Comparison of ENCODE assay signal across 9 cellular contexts in the genomic region with DNA sequence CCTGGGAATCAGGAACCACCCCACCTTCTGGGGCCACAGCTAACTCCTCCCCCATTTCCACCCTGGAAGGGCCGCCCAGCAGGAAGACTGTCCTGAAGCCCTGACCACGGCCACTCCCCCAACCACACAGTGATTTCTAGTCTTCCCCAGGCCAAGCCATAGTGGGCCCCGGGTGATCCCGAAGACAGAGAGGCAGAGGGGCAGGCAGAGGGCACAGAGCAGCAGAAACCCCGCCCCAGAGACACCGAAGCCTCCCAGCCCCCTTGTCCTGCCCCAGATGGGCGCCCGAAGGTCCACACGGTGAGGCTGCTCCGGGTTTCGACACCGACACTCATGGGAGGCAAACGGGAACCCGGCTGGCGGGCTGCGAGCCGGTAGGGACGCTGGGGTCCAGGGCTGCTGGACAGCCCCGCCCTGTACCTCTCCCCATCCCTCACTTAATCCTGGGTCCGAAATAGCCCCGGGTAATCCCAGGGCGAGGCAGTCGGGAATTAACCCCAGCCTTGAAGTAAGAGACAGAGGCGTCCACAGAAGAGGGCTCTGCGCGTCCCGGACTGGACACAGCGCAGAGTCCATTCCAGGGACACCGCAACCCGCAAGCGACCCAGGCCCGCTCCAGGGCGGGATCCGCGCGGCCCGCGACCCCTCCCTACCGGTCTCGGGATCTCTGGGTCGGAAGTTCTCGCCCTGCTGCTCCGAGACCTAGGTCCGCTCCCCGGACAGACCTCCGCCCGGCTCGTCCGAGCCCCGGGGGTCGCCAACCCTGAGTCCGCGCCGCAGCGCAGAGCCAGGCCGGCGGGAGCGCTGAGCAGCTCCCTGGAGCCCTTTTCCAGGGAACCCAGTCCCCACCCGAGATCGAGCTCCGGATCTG.
A peak's percentile ranks its signal among the peaks of the same experiment; 100 is the strongest.
DNase-seq lines count a peak whose midpoint lies in the region; ATAC-seq, FAIRE-seq and TF ChIP-seq lines count a peak whose summit lies in the region.
"Had no signal": no experiment of that assay in that cellular context is flagged by ENCODE, and none has a peak within 500 bp of the region (broad histone marks: within the 10 kb centered on the region; RNA-seq: fewer than 3 reads in every experiment).

No MANE protein-coding gene starts in this region.

- H3K27me3 ChIP-seq in Caco-2 (replicated peaks; ENCODE audit: control insufficient read depth, insufficient read depth, low read length), result no peaks in the 10 kb centered on the region

- peak overlapping the region; percentile 64 for H3K4me3 Mint-ChIP-seq in activated T-helper 17 cell treated with anti-CD3 and anti-CD28 coated beads, Interleukin-2, amount 50 U/mL, for 72 hours
- no peak overlapping the region for H3K4me3 Mint-ChIP-seq in Caco-2 (ENCODE audit: unreplicated experiment)

- peaks cover 6% of the 10 kb centered on the region for H3K9me3 Mint-ChIP-seq in activated T-helper 17 cell treated with anti-CD3 and anti-CD28 coated beads, Interleukin-2, amount 50 U/mL, for 72 hours
- peaks cover 22% of the 10 kb centered on the region for H3K9me3 Mint-ChIP-seq in Caco-2 (ENCODE audit: unreplicated experiment)

- H3K27me3 Mint-ChIP-seq in activated T-helper 17 cell treated with anti-CD3 and anti-CD28 coated beads, Interleukin-2, amount 50 U/mL, for 72 hours, result peaks cover 48% of the 10 kb centered on the region
- H3K27me3 Mint-ChIP-seq in Caco-2 (ENCODE audit: insufficient read depth, unreplicated experiment), result no peaks in the 10 kb centered on the region

- DNase-seq in HTR-8/SVneo (ENCODE audit: insufficient read length, low spot score), result peak; percentile 65
- DNase-seq in iPS-NIHi11 (ENCODE audit: low spot score), result peak; percentile 64
- DNase-seq in epidermal melanocyte (ENCODE audit: insufficient read length, low spot score), result no peak
- DNase-seq in Caco-2, result no peak

- no peaks in the 10 kb centered on the region for H3K4me1 ChIP-seq in Caco-2

- no peak for ATAC-seq in activated T-helper 17 cell treated with anti-CD3 and anti-CD28 coated beads, Interleukin-2, amount 50 U/mL, for 72 hours (replicated peaks)
- ATAC-seq in HG02642 (IDR thresholded peaks at IDR 0.05; ENCODE audit: poor library complexity, unreplicated experiment), result no peak
- no peak for ATAC-seq in HG03095 (IDR thresholded peaks at IDR 0.05; ENCODE audit: unreplicated experiment)

- H3K36me3 Mint-ChIP-seq in activated T-helper 17 cell treated with anti-CD3 and anti-CD28 coated beads, Interleukin-2, amount 50 U/mL, for 72 hours (ENCODE audit: low read depth), result peaks cover 17% of the 10 kb centered on the region
- no peaks in the 10 kb centered on the region for H3K36me3 Mint-ChIP-seq in Caco-2 (ENCODE audit: insufficient read depth, unreplicated experiment)

- H3K4me1 Mint-ChIP-seq in activated T-helper 17 cell treated with anti-CD3 and anti-CD28 coated beads, Interleukin-2, amount 50 U/mL, for 72 hours, result no peaks in the 10 kb centered on the region
- no peaks in the 10 kb centered on the region for H3K4me1 Mint-ChIP-seq in Caco-2 (ENCODE audit: low read depth, unreplicated experiment)

- intact Hi-C loops in Caco-2 (cut with micrococcal nuclease; ENCODE audit: unreplicated experiment), result no loop called here

- H3K27ac ChIP-seq in skin epidermis, result peak overlapping the region in 11 of 21 experiments; percentile 0 to 71 (median 49)
- H3K27ac ChIP-seq: neutrophil had no signal

- POLR2A ChIA-PET in Caco-2 (lab: Charles Lee), result no interaction called here

- H3K36me3 ChIP-seq in Caco-2 (ENCODE audit: control insufficient read depth, insufficient read depth, low read length), result no peaks in the 10 kb centered on the region
- H3K36me3 ChIP-seq: neutrophil had no signal

- BruUV-seq in Caco-2 (replicated peaks; lab: Mats Ljungman, UMichigan), result no TSS peak

- FAIRE-seq in HTR-8/SVneo (lab: Jason Lieb, UNC), result peak; percentile 46

- H3K4me3 ChIP-seq in skin epidermis (peak overlapping the region; percentile 20 to 44 (median 42)), Caco-2 (ENCODE audit: low read depth, low read length) (no peak overlapping the region)

- CTCF ChIA-PET in Caco-2 (lab: Charles Lee), result no interaction called here

- peaks cover 8% of the 10 kb centered on the region for H3K9me3 ChIP-seq in Caco-2

- H3K27ac Mint-ChIP-seq in activated T-helper 17 cell treated with anti-CD3 and anti-CD28 coated beads, Interleukin-2, amount 50 U/mL, for 72 hours, result no peak overlapping the region
- no peak overlapping the region for H3K27ac Mint-ChIP-seq in Caco-2 (ENCODE audit: unreplicated experiment)

- no peak for TF ChIP-seq CTCF in Caco-2 (IDR thresholded peaks at IDR 0.05; ENCODE audit: insufficient read depth in 1 of 2, low read depth in 1 of 2, low read length in 1 of 2, severe bottlenecking in 1 of 2, unreplicated experiment in 1 of 2)

Comparison
In these comparisons a context has a peak if more than half of its experiments do, and no peak if none do; other contexts are left out.
1. DNase-seq: peak in HTR-8/SVneo (single experiment) and iPS-NIHi11 (single experiment); none in epidermal melanocyte (single experiment) and Caco-2 (0 of 2).